In the genomic region with DNA sequence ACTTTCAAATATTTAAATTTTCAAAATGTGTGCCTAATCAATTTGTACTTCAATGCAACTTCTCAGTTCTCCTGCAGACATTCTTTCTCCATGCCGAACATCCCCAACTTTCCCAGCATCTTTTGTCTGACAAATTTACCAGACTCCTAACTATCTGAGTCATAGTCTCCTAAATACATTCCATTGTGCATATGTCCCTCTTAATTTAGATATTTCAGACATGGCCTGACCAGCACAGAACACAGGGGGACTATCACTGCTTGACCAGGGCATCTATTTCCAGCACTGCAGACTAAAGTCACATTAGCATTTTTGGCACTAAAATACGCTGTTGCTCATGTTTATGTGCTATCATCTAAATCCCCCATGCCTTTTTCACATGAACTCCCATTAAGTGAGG, we compare ENCODE assay signal across 17 cellular contexts.
DNase-seq lines count a peak whose midpoint lies in the region; ATAC-seq and TF ChIP-seq lines count a peak whose summit lies in the region.
"Had no signal": no experiment of that assay in that cellular context is flagged by ENCODE, and none has a peak within 500 bp of the region (broad histone marks: within the 10 kb centered on the region; RNA-seq: fewer than 3 reads in every experiment).

No MANE protein-coding gene starts in this region.

- no peak for TF ChIP-seq POLR2A in heart left ventricle (IDR thresholded peaks at IDR 0.05)
- no peak for TF ChIP-seq POLR2A in transverse colon (IDR thresholded peaks at IDR 0.05)

- in situ Hi-C loops in transverse colon (cut with MboI; ENCODE audit: low pct_ligation_motif_present in 1 of 4, low pct_unique_long_range_greater_than_20kb in 1 of 4, low sequenced_read_pairs in 3 of 4) (no loop called here), HAP-1 (cut with MboI; ENCODE audit: low sequenced_read_pairs) (no loop called here)

- TF ChIP-seq EP300 in transverse colon (IDR thresholded peaks at IDR 0.05; ENCODE audit: low read depth) = no peak

- ATAC-seq in heart left ventricle = peak in 3 of 4 donors; percentile 28 to 60 (median 49)
- ATAC-seq: natural killer cell treated with Interleukin-12 subunit alpha and Interleukin-12 subunit beta and Interleukin-15 and Interleukin-18, amount 100 ng/mL, for 72 hours had no signal

- DNase-seq in heart left ventricle (no peak), cardiac septum (ENCODE audit: low spot score) (no peak), amniotic stem cell (lab: John Stamatoyannopoulos, UW) (peak; percentile 52), iris pigment epithelial cell (ENCODE audit: low read depth) (peak; percentile 91), transverse colon (no peak), HAP-1 (ENCODE audit: low spot score in 2 of 2) (no peak), AML-193 (lab: John Stamatoyannopoulos, UW) (no peak), tibial artery (no peak)
- DNase-seq: 8988T, caudate nucleus, DMS53, H9, KG1, NCI-H2081 treated with DMSO at 0.1 percent for 48 hours, spleen, thyroid gland had no signal

- peaks cover 0 to 37% (median 16%) of the 10 kb centered on the region in 12 donors for H3K4me1 ChIP-seq in heart left ventricle
- peaks cover 0 to 19% (median 1%) of the 10 kb centered on the region in 4 donors for H3K4me1 ChIP-seq in transverse colon
- H3K4me1 ChIP-seq in HAP-1 = peaks cover 3% of the 10 kb centered on the region
- peaks cover 0 to 68% (median 16%) of the 10 kb centered on the region in 4 donors for H3K4me1 ChIP-seq in tibial artery

- H3K36me3 ChIP-seq in heart left ventricle (peaks cover 0 to 20% (median 0%) of the 10 kb centered on the region in 9 donors), transverse colon (no peaks in the 10 kb centered on the region), HAP-1 (replicated peaks) (no peaks in the 10 kb centered on the region), tibial artery (peaks cover 0 to 11% (median 7%) of the 10 kb centered on the region in 3 donors)
- H3K36me3 ChIP-seq: thyroid gland had no signal

- TF ChIP-seq CTCF in heart left ventricle (IDR thresholded peaks at IDR 0.05) (no peak), transverse colon (IDR thresholded peaks at IDR 0.05) (no peak), tibial artery (IDR thresholded peaks at IDR 0.05) (no peak)

- no peaks in the 10 kb centered on the region for H3K27me3 ChIP-seq in heart left ventricle
- H3K27me3 ChIP-seq in transverse colon = no peaks in the 10 kb centered on the region
- no peaks in the 10 kb centered on the region for H3K27me3 ChIP-seq in HAP-1 (ENCODE audit: low read depth)
- H3K27me3 ChIP-seq in tibial artery = no peaks in the 10 kb centered on the region
- H3K27me3 ChIP-seq: spleen, thyroid gland had no signal

- H3K27ac ChIP-seq in heart left ventricle (peak overlapping the region in 2 of 12 donors; percentile 16 to 40), transverse colon (peak overlapping the region; percentile 6 to 42 (median 16)), tibial artery (peak overlapping the region in 1 of 2 donors; percentile 11)
- H3K27ac ChIP-seq: thyroid gland had no signal

- intact Hi-C loops in heart left ventricle (cut with DNase I) = loop anchor here in 3 of 10 donors (5.0 to 10.0 kb wide), 3 partner anchors 32 to 55 kb away; no protein-coding TSS in a partner anchor
- intact Hi-C loops in cardiac septum (cut with DNase I) = no loop called here
- intact Hi-C loops in transverse colon (cut with DNase I; ENCODE audit: low total_unique reads) = no loop called here
- intact Hi-C loops in tibial artery (cut with DNase I; ENCODE audit: low total_unique reads) = no loop called here

- H3K9me3 ChIP-seq in heart left ventricle (no peaks in the 10 kb centered on the region), transverse colon (no peaks in the 10 kb centered on the region), HAP-1 (no peaks in the 10 kb centered on the region), tibial artery (no peaks in the 10 kb centered on the region)
- H3K9me3 ChIP-seq: spleen, thyroid gland had no signal

- H3K4me3 ChIP-seq in heart left ventricle (no peak overlapping the region), transverse colon (no peak overlapping the region), HAP-1 (no peak overlapping the region), tibial artery (no peak overlapping the region)
- H3K4me3 ChIP-seq: spleen, thyroid gland had no signal

- 71 to 82% (median 76%) methylated on average over 2 of the region's 2 CpGs for WGBS in heart left ventricle, 4 donors
- WGBS in transverse colon (ENCODE audit: low coverage in 1 of 2), 2 donors = 68 to 71% methylated on average over 2 of the region's 2 CpGs

Comparison
In these comparisons a context has a peak if more than half of its experiments do, and no peak if none do; other contexts are left out.
1. DNase-seq: peak in amniotic stem cell (single experiment) and iris pigment epithelial cell (single experiment); none in heart left ventricle (0 of 5), cardiac septum (single experiment), transverse colon (single experiment), HAP-1 (0 of 2), AML-193 (0 of 2) and tibial artery (0 of 2).